1 cellular context compared by ENCODE assay signal in genomic region chr1:1309525-1310385, GRCh38.
TF ChIP-seq lines count a peak whose summit lies in the region.

No MANE protein-coding gene starts in this region.

TF ChIP-seq in endothelial cell of umbilical vein, 7 proteins besides CTCF, POLR2A, EP300 and RAD21:
- TF ChIP-seq FOS (IDR thresholded peaks at IDR 0.05; ENCODE audit: borderline replicate concordance, insufficient read depth, low read length) (no peak), MYC (IDR thresholded peaks at IDR 0.05; ENCODE audit: low read depth, low read length) (no peak), JUN (IDR thresholded peaks at IDR 0.05; ENCODE audit: borderline replicate concordance, insufficient read depth, insufficient read length, low read depth) (no peak), GATA2 (IDR thresholded peaks at IDR 0.05; ENCODE audit: insufficient read depth, insufficient read length, low read depth, low read length) (no peak), EZH2 (IDR thresholded peaks at IDR 0.05; ENCODE audit: borderline replicate concordance, low read depth, low read length, severe bottlenecking) (no peak), POLR2AphosphoS5 (IDR thresholded peaks at IDR 0.05; ENCODE audit: insufficient read depth, low read depth, low read length) (no peak), MAX (IDR thresholded peaks at IDR 0.05; ENCODE audit: insufficient read depth, insufficient read length) (no peak)
